In the genomic region with DNA sequence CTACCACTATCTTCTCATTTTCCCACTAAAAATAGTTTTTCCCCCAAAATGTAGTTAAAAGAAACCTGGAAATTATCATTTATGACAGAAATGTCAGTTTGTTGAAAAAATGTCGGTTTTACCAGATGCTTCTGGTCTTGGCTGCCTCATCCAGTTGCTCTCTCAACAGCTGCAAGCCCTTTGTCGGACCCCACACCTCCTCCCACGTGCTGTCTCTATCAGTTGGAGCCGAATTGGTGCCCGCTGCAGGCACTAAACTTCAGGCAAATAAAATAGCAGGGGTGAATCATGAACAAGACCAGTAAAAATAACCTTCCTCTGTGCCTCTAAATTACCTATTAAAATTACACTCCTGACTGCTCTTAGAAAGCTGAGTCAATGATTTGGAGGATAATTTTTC, we compare ENCODE assay signal across 20 cellular contexts.
"Had no signal": no experiment of that assay in that cellular context is flagged by ENCODE, and none has a peak within 500 bp of the region (broad histone marks: within the 10 kb centered on the region; RNA-seq: fewer than 3 reads in every experiment).

No MANE protein-coding gene starts in this region.

- H3K79me2 ChIP-seq: hepatocyte, parathyroid adenoma had no signal

- H3K4me1 ChIP-seq: esophagus muscularis mucosa, foreskin keratinocyte, gastroesophageal sphincter, heart left ventricle, left lung, parathyroid adenoma, tibial nerve, upper lobe of left lung had no signal

- H3K4me3 ChIP-seq: esophagus muscularis mucosa, gastroesophageal sphincter, heart left ventricle, hepatocyte, left lung, thoracic aorta, tibial nerve, upper lobe of left lung had no signal

- H3K4me2 ChIP-seq: hepatocyte had no signal

- H3K36me3 ChIP-seq: esophagus muscularis mucosa, gastroesophageal sphincter, heart left ventricle, left lung, neutrophil, thoracic aorta, tibial nerve, upper lobe of left lung had no signal

- DNase-seq: effector CD8-positive, alpha-beta T cell; foreskin keratinocyte; kidney; left lung; mesenchymal stem cell; natural killer cell; small intestine; stimulated activated CD4-positive, alpha-beta T cell treated with anti-CD3 and anti-CD28 coated beads, Interleukin-15, amount 100 ng/mL, for 24 hours; stimulated activated CD4-positive, alpha-beta T cell treated with anti-CD3 and anti-CD28 coated beads, Interleukin-2, amount 100 ng/mL, for 48 hours; stimulated activated naive B cell treated with anti-CD40 and anti-IgM and Interleukin-4, amounts not matched to agents 10 μg/mL and 1 μg/mL and 100 μg/mL, for 72 hours; upper lobe of left lung had no signal

- H3K27ac ChIP-seq: esophagus muscularis mucosa, foreskin keratinocyte, gastroesophageal sphincter, heart left ventricle, hepatocyte, left lung, neutrophil, parathyroid adenoma, thoracic aorta, tibial nerve, upper lobe of left lung had no signal

- H3K9ac ChIP-seq: parathyroid adenoma had no signal

- H3K27me3 ChIP-seq: esophagus muscularis mucosa, foreskin keratinocyte, gastroesophageal sphincter, heart left ventricle, left lung, neutrophil, tibial nerve, upper lobe of left lung had no signal

- H3K9me3 ChIP-seq: esophagus muscularis mucosa, gastroesophageal sphincter, heart left ventricle, left lung, neutrophil, thoracic aorta, tibial nerve, upper lobe of left lung had no signal

- H2AFZ ChIP-seq: hepatocyte, parathyroid adenoma had no signal

- ATAC-seq: foreskin keratinocyte; gastroesophageal sphincter; heart left ventricle; left lung; natural killer cell; sciatic nerve; stimulated activated naive B cell treated with anti-CD40 and anti-IgM and Interleukin-4, amounts not matched to agents 10 μg/mL and 1 μg/mL and 100 μg/mL, for 72 hours had no signal
